ENCODE assay signal across 8 cellular contexts in the genomic region with DNA sequence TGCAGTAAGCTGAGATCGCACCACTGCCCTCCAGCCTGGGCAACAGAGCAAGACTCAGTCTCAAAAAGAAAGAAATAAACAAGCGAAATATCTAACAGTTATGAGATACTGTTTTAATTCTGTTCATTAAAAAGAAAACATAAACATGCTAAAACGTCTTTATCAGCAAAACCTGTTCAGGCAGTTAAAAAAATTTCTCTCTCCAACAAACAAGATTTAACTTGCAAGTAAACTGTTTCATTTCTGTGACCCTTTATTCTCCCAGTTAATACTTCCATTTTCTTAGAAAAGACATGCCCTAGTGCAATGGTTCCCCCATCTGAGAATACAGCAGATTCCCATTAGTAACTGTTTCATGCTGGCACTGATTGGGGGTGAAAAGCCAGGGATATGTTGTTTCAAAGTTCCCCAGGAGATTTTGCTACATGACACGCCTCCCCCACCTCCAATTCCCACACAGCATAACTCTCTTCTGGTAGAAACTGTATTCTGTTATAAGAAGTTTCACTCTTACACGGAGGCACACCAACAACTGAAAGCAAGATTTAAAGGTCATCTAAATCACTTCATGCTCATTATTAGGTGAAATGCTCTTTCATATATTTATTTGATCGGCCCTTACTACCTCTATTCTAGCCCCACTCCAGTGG. TPM values are rescaled to one million over a fixed set of nuclear protein-coding genes. Genes with fewer than 3 reads are reported as not detected.
DNase-seq lines count a peak whose midpoint lies in the region; ATAC-seq and TF ChIP-seq lines count a peak whose summit lies in the region.

No MANE protein-coding gene starts in this region.

- H3K4me1 ChIP-seq in vagina (peaks cover 68% of the 10 kb centered on the region), GM23248 (ENCODE audit: insufficient read depth) (no peaks in the 10 kb centered on the region)

- TF ChIP-seq POLR2A in vagina (IDR thresholded peaks at IDR 0.05): no peak

- H3K79me2 ChIP-seq in GM23248 (ENCODE audit: insufficient read depth): peaks cover 100% of the 10 kb centered on the region

- no peak overlapping the region for H3K4me2 ChIP-seq in GM23248 (ENCODE audit: unreplicated experiment)

- TF ChIP-seq CTCF in 22Rv1 (IDR thresholded peaks at IDR 0.05) (no peak), epithelial cell of esophagus (IDR thresholded peaks at IDR 0.05; ENCODE audit: insufficient read depth, low read depth, low read length, missing control alignments) (no peak), vagina (IDR thresholded peaks at IDR 0.05) (no peak), chondrocyte (IDR thresholded peaks at IDR 0.05) (no peak)

- H3K4me3 ChIP-seq in epithelial cell of esophagus (ENCODE audit: low read length) (peak overlapping the region; percentile 41), vagina (no peak overlapping the region), GM23248 (no peak overlapping the region)

- H3K36me3 Mint-ChIP-seq in chondrocyte (ENCODE audit: low read depth): peaks cover 3% of the 10 kb centered on the region

- no peaks in the 10 kb centered on the region for H3K27me3 ChIP-seq in vagina
- H3K27me3 ChIP-seq in GM23248 (replicated peaks; ENCODE audit: insufficient read depth): no peaks in the 10 kb centered on the region

- H3K9me3 Mint-ChIP-seq in chondrocyte (ENCODE audit: low read depth): no peaks in the 10 kb centered on the region

- H3K36me3 ChIP-seq in vagina (no peaks in the 10 kb centered on the region), GM23248 (ENCODE audit: low read depth) (no peaks in the 10 kb centered on the region)

- no peak overlapping the region for H3K4me3 Mint-ChIP-seq in chondrocyte (ENCODE audit: unreplicated experiment)

- in situ Hi-C loops in GM23248 (cut with MboI): no loop called here

- 83 to 84% methylated on average over 6 of the region's 6 CpGs for WGBS in GM23248 (ENCODE audit: low coverage in 1 of 2, low lambda C conversion rate in 2 of 2, missing lambda C conversion rate in 2 of 2), 2 experiments

- H3K27me3 Mint-ChIP-seq in chondrocyte (ENCODE audit: low read depth): no peaks in the 10 kb centered on the region

- intact Hi-C loops in vagina (cut with DNase I): no loop called here

- no peaks in the 10 kb centered on the region for H3K9me2 ChIP-seq in GM23248 (ENCODE audit: insufficient read depth)

- H2AFZ ChIP-seq in GM23248: no peak overlapping the region

- peaks cover 23% of the 10 kb centered on the region for H4K20me1 ChIP-seq in GM23248 (ENCODE audit: insufficient read depth)

- no peak overlapping the region for H3K27ac Mint-ChIP-seq in chondrocyte (ENCODE audit: unreplicated experiment)

- peaks cover 16% of the 10 kb centered on the region for H3K4me1 Mint-ChIP-seq in chondrocyte (ENCODE audit: low read depth)

- no peaks in the 10 kb centered on the region for H3K9me3 ChIP-seq in vagina
- H3K9me3 ChIP-seq in GM23248 (ENCODE audit: low read depth): no peaks in the 10 kb centered on the region

- DNase-seq in epithelial cell of esophagus (ENCODE audit: low read depth) (peak; percentile 73), vagina (ENCODE audit: extremely low spot score in 2 of 2) (no peak), DMS79 treated with DMSO at 0.1 percent for 48 hours (lab: John Stamatoyannopoulos, UW) (no peak), chondrocyte (ENCODE audit: low spot score) (no peak), GM23248 (no peak)

- ATAC-seq in GM19397 (IDR thresholded peaks at IDR 0.05; ENCODE audit: unreplicated experiment): peak; percentile 57
- peak; percentile 83 for ATAC-seq in HG03432 (IDR thresholded peaks at IDR 0.05; ENCODE audit: unreplicated experiment)

- H3F3A ChIP-seq in GM23248 (ENCODE audit: insufficient read depth): no peaks in the 10 kb centered on the region; the same call in 1 of the 2 replicates

- H3K27ac ChIP-seq in 22Rv1: peak overlapping the region; percentile 75
- peak overlapping the region; percentile 46 for H3K27ac ChIP-seq in vagina
- H3K27ac ChIP-seq in GM23248: no peak overlapping the region

- H3K9ac ChIP-seq in GM23248: no peak overlapping the region

RNA-seq across cellular contexts. Expression of a gene that starts 24.4 kb away (rescaled TPM):
- 101 TPM for total RNA-seq in vagina
- 45.7 to 46.7 TPM (median 45.8 TPM) in 3 replicates for total RNA-seq in chondrocyte
- 36.1 and 43.8 TPM in 2 replicates for total RNA-seq in GM23248 (2014; rRNA removed; shearing (Covaris generic))
- polyA plus RNA-seq in GM23248 (2016; fragmentation: Nextera tagmentation; extraction: Ambion mirVana): 39.9 and 42.7 TPM in 2 replicates
